Comparison of ENCODE assay signal across 8 cellular contexts in genomic region chr15:56241374-56242085, GRCh38. TPM values are rescaled to one million over a fixed set of nuclear protein-coding genes. Genes with fewer than 3 reads are reported as not detected.
DNase-seq lines count a peak whose midpoint lies in the region; ATAC-seq, FAIRE-seq and TF ChIP-seq lines count a peak whose summit lies in the region.

No MANE protein-coding gene starts in this region.

- H3K36me3 Mint-ChIP-seq in activated CD4-positive, alpha-beta memory T cell treated with anti-CD3 and anti-CD28 coated beads for 36 hours, result peaks cover 14% of the 10 kb centered on the region

- H3K9me3 ChIP-seq in heart left ventricle, result no peaks in the 10 kb centered on the region
- no peaks in the 10 kb centered on the region for H3K9me3 ChIP-seq in thymus (ENCODE audit: control insufficient read depth)

- H3K4me1 Mint-ChIP-seq in activated CD4-positive, alpha-beta memory T cell treated with anti-CD3 and anti-CD28 coated beads for 36 hours (ENCODE audit: low read depth), result peaks cover 45% of the 10 kb centered on the region

- peaks cover 0 to 52% (median 26%) of the 10 kb centered on the region in 12 donors for H3K4me1 ChIP-seq in heart left ventricle
- H3K4me1 ChIP-seq in thymus (ENCODE audit: control insufficient read depth, insufficient read depth, low read length), result peaks cover 16% of the 10 kb centered on the region

- no peaks in the 10 kb centered on the region for H3K27me3 Mint-ChIP-seq in activated CD4-positive, alpha-beta memory T cell treated with anti-CD3 and anti-CD28 coated beads for 36 hours

- H3K27ac Mint-ChIP-seq in activated CD4-positive, alpha-beta memory T cell treated with anti-CD3 and anti-CD28 coated beads for 36 hours, result peak overlapping the region; percentile 60

- H3K36me3 ChIP-seq in heart left ventricle (no peaks in the 10 kb centered on the region), thymus (ENCODE audit: control insufficient read depth, insufficient read depth) (no peaks in the 10 kb centered on the region)

- intact Hi-C loops in heart left ventricle (cut with DNase I) (loop anchor here in 8 of 10 donors (5.0 to 10.0 kb wide), 8 partner anchors 137 to 1044 kb away; partner anchors contain the start of genes NEDD4 (in 5 of the 8) and RSL24D1 (in 1 of the 8)), Right ventricle myocardium inferior (cut with DNase I) (loop anchor here (5.0 kb wide), 2 partner anchors 139 to 249 kb away; partner anchors contain the start of gene NEDD4)
- intact Hi-C loops in activated CD4-positive, alpha-beta memory T cell treated with anti-CD3 and anti-CD28 coated beads for 36 hours (cut with micrococcal nuclease), result loop anchor here (5.0 to 10.0 kb wide), 4 partner anchors 79 to 1343 kb away; partner anchors contain the start of gene ZNF280D

- no peaks in the 10 kb centered on the region for H3K9me3 Mint-ChIP-seq in activated CD4-positive, alpha-beta memory T cell treated with anti-CD3 and anti-CD28 coated beads for 36 hours

- TF ChIP-seq CTCF in heart left ventricle (IDR thresholded peaks at IDR 0.05), result no peak

- 33 to 48% (median 38%) methylated on average over 5 of the region's 5 CpGs for WGBS in heart left ventricle, 4 donors
- WGBS in thymus, result 45% methylated on average over 5 of the region's 5 CpGs

- CTCF ChIA-PET in activated CD4-positive, alpha-beta memory T cell treated with anti-CD3 and anti-CD28 coated beads for 36 hours (lab: Charles Lee), result no interaction called here

- POLR2A ChIA-PET in activated CD4-positive, alpha-beta memory T cell treated with anti-CD3 and anti-CD28 coated beads for 36 hours (lab: Charles Lee), result no interaction called here

- H3K4me3 Mint-ChIP-seq in activated CD4-positive, alpha-beta memory T cell treated with anti-CD3 and anti-CD28 coated beads for 36 hours, result peak overlapping the region; percentile 59

- H3K27ac ChIP-seq in heart left ventricle, result no peak overlapping the region
- H3K27ac ChIP-seq in thymus (ENCODE audit: low read depth), result no peak overlapping the region

- ATAC-seq in heart left ventricle (no peak), Right ventricle myocardium inferior (no peak), GM18907 (IDR thresholded peaks at IDR 0.05; ENCODE audit: unreplicated experiment) (no peak)

- H3K27me3 ChIP-seq in heart left ventricle (no peaks in the 10 kb centered on the region), thymus (ENCODE audit: control insufficient read depth, insufficient read depth) (no peaks in the 10 kb centered on the region)

- TF ChIP-seq POLR2A in heart left ventricle (IDR thresholded peaks at IDR 0.05) (no peak), GM12891 (IDR thresholded peaks at IDR 0.05; ENCODE audit: low read depth, low read length) (no peak)

- FAIRE-seq in GM12891 (lab: Jason Lieb, UNC), result no peak

- peak overlapping the region in 10 of 12 donors; percentile 75 to 96 (median 80) for H3K4me3 ChIP-seq in heart left ventricle
- peak overlapping the region; percentile 87 for H3K4me3 ChIP-seq in iPS-11a (ENCODE audit: low read depth, low read length)
- H3K4me3 ChIP-seq in thymus (ENCODE audit: low read length), result peak overlapping the region; percentile 33

- DNase-seq in heart left ventricle (no peak), Right ventricle myocardium inferior (ENCODE audit: missing footprints) (no peak), GM12891 (ENCODE audit: insufficient read length, low spot score) (no peak)
- no peak for DNase-seq in activated CD4-positive, alpha-beta memory T cell treated with anti-CD3 and anti-CD28 coated beads for 36 hours
- no peak for DNase-seq in NK-92 treated with Interleukin-12 subunit alpha and Interleukin-12 subunit beta, amount 100 ng/mL, for 24 hours (lab: John Stamatoyannopoulos, UW)

TF ChIP-seq in GM12891, 5 proteins besides CTCF, POLR2A, EP300 and RAD21:
- TF ChIP-seq PAX5 (IDR thresholded peaks at IDR 0.05; ENCODE audit: insufficient read depth, low read length, severe bottlenecking) (no peak), POU2F2 (IDR thresholded peaks at IDR 0.05; ENCODE audit: low read depth, low read length) (no peak), POLR2AphosphoS5 (IDR thresholded peaks at IDR 0.05; ENCODE audit: low read depth, low read length) (no peak), SPI1 (IDR thresholded peaks at IDR 0.05; ENCODE audit: low read depth, low read length) (no peak), TAF1 (IDR thresholded peaks at IDR 0.05; ENCODE audit: low read depth, low read length) (no peak)

RNA-seq across cellular contexts. Expression of gene RFX7, which starts 2.1 kb away (rescaled TPM):
- total RNA-seq in heart left ventricle, result 10 to 100 TPM in 4 of 9 donors, 1 to 10 TPM in 5; 6.0 to 15.2 (median 8.2) TPM
- polyA plus RNA-seq in heart left ventricle, result 1 to 10 TPM in 1 of 2 donors, under 1 TPM in 1; 0.91 to 2.1 TPM
- 5.8 TPM for total RNA-seq in Right ventricle myocardium inferior
- 10 to 100 TPM; 20.5 to 22.1 TPM for total RNA-seq in activated CD4-positive, alpha-beta memory T cell treated with anti-CD3 and anti-CD28 coated beads for 36 hours
- 5.9 TPM for polyA plus RNA-seq in thymus
- 6.8 TPM for polyA plus RNA-seq in GM12891 (2012; ENCODE audit: low read depth, missing spikeins)

Comparison
In these comparisons a context has a peak if more than half of its experiments do, and no peak if none do; other contexts are left out.
1. H3K4me3 ChIP-seq: peak in every context shown above with its lines; median percentile 87 in iPS-11a; 80 in heart left ventricle; 33 in thymus.